Comparison of ENCODE assay signal across 17 cellular contexts in the genomic region with DNA sequence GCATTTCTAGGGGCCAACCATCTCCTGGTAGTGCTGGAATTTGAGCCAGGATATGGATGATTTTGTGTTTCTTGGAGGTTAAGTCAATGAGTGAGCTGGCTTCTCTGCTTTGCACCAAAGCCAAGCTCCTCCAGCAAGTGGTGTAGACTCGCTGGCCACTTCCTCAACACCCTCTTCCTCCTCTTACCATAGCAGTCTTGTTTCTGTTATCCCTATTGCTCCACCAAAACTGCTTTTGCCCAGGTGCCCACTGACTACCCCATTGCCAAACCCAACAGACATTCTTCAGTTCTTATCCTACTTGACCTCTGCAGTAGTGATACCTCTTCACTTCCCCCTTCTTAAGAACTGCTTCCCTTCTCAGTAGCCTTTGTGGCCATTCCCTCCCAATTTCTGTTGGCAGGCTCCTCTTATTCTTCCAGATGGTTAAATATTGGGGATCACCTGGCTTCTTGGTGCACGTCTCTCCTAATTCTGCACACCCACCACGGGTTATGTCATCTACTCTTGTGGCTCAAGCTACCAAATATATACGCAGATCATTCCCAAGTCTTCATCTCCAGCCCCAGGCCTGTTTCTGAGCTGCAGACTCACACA. TPM values are rescaled to one million over a fixed set of nuclear protein-coding genes. Genes with fewer than 3 reads are reported as not detected.
"Had no signal": no experiment of that assay in that cellular context is flagged by ENCODE, and none has a peak within 500 bp of the region (broad histone marks: within the 10 kb centered on the region; RNA-seq: fewer than 3 reads in every experiment).

No MANE protein-coding gene starts in this region.

- DNase-seq: activated CD4-positive, alpha-beta T cell treated with anti-CD3 and anti-CD28 coated beads, Interleukin-2, amount 10 ng/mL, durations not matched to agents 24 days and 14 days; activated CD8-positive, alpha-beta memory T cell treated with anti-CD3 and anti-CD28 coated beads, Interleukin-2, amount 50 U/mL, for 4 hours; activated CD8-positive, alpha-beta T cell treated with anti-CD3 and anti-CD28 coated beads, Interleukin-2, amount 10 ng/mL, durations not matched to agents 7 days and 5 days; activated naive CD4-positive, alpha-beta T cell treated with anti-CD3 and anti-CD28 coated beads for 36 hours; activated T-cell treated with anti-CD3 and anti-CD28 coated beads, Interleukin-2, amount 50 U/mL, for 4 hours; anterior cingulate cortex; central memory CD4-positive, alpha-beta T cell; dorsolateral prefrontal cortex; endodermal cell; foreskin melanocyte; head of caudate nucleus; stimulated activated CD4-positive, alpha-beta T cell treated with anti-CD3 and anti-CD28 coated beads, Interleukin-4, amount 100 ng/mL, for 24 hours; upper lobe of right lung had no signal

- H3K4me1 ChIP-seq: upper lobe of right lung had no signal

- H3K27me3 ChIP-seq: upper lobe of right lung had no signal

- H3K4me3 ChIP-seq: dorsolateral prefrontal cortex, thoracic aorta, upper lobe of right lung had no signal

- H3K36me3 ChIP-seq: thoracic aorta, upper lobe of right lung had no signal

- H3K9me3 ChIP-seq: thoracic aorta, upper lobe of right lung had no signal

- H3K27ac ChIP-seq: dorsolateral prefrontal cortex, epithelial cell of prostate, thoracic aorta, upper lobe of right lung had no signal

- FAIRE-seq: colon, keratinocyte had no signal

RNA-seq across cellular contexts. Expression of a gene that starts 16.5 kb away (rescaled TPM):
- polyA plus RNA-seq: keratinocyte had no signal

RNA-seq across cellular contexts. Expression of a gene that starts 59.3 kb away (rescaled TPM):
- polyA plus RNA-seq: keratinocyte had no signal
